10 cellular contexts compared by ENCODE assay signal in genomic region chr11:120622189-120622912, GRCh38.
DNase-seq lines count a peak whose midpoint lies in the region; ATAC-seq and TF ChIP-seq lines count a peak whose summit lies in the region.
"Had no signal": no experiment of that assay in that cellular context is flagged by ENCODE, and none has a peak within 500 bp of the region (broad histone marks: within the 10 kb centered on the region; RNA-seq: fewer than 3 reads in every experiment).

No MANE protein-coding gene starts in this region.

- H4K20me1 ChIP-seq in DOHH2 (ENCODE audit: control insufficient read depth, insufficient read depth, low read depth, low read length), result no peaks in the 10 kb centered on the region
- H4K20me1 ChIP-seq in OCI-LY7 (ENCODE audit: insufficient read depth, low read length), result no peaks in the 10 kb centered on the region

- CTCF ChIA-PET in OCI-LY7 (lab: Charles Lee; ENCODE audit: unreplicated experiment), result no interaction called here

- POLR2A ChIA-PET in OCI-LY7 (lab: Charles Lee), result no interaction called here

- DNase-seq in OCI-LY7 (ENCODE audit: low spot score) (peak; percentile 43), left ventricle myocardium inferior (peak; percentile 54), amygdala (lab: John Stamatoyannopoulos, UW) (no peak), NCI-H1694 (lab: John Stamatoyannopoulos, UW) (no peak), HuH-7 (ENCODE audit: low spot score) (no peak)
- DNase-seq in activated CD8-positive, alpha-beta memory T cell treated with anti-CD3 and anti-CD28 coated beads, Interleukin-2, amount 50 U/mL, for 4 hours, result no peak
- DNase-seq: activated CD4-positive, alpha-beta T cell treated with anti-CD3 and anti-CD28 coated beads for 48 hours; NCI-H2107 had no signal

- H3F3A ChIP-seq in DOHH2 (ENCODE audit: control insufficient read depth, insufficient read depth), result no peaks in the 10 kb centered on the region

- intact Hi-C loops in OCI-LY7 (cut with micrococcal nuclease; ENCODE audit: unreplicated experiment), result loop anchor here (10.0 kb wide), 1 partner anchor 288 kb away; the partner anchor contains the start of gene ARHGEF12
- intact Hi-C loops in left ventricle myocardium inferior (cut with micrococcal nuclease), result no loop called here

- H3K4me1 ChIP-seq in DOHH2 (ENCODE audit: control insufficient read depth, low read length), result no peaks in the 10 kb centered on the region
- peaks cover 6% of the 10 kb centered on the region for H3K4me1 ChIP-seq in OCI-LY7 (ENCODE audit: insufficient read depth, low read length, poor library complexity, severe bottlenecking)
- peaks cover 10% of the 10 kb centered on the region for H3K4me1 ChIP-seq in left ventricle myocardium inferior

- H3K9me3 ChIP-seq in DOHH2 (ENCODE audit: control insufficient read depth, insufficient read depth, low read length) (peaks cover 10% of the 10 kb centered on the region; the same call in 1 of the 2 replicates), OCI-LY7 (ENCODE audit: low read length) (0 out of 2 replicates have a peak, but pooled peaks cover 5% of the 10 kb centered on the region), left ventricle myocardium inferior (replicated peaks) (peaks cover 16% of the 10 kb centered on the region)

- H3K27me3 ChIP-seq in DOHH2 (ENCODE audit: control insufficient read depth, low read length) (no peaks in the 10 kb centered on the region), left ventricle myocardium inferior (ENCODE audit: low read depth) (peaks cover 14% of the 10 kb centered on the region)

- H3K4me3 ChIP-seq in DOHH2 (ENCODE audit: low read length), result no peak overlapping the region
- H3K4me3 ChIP-seq in OCI-LY7 (ENCODE audit: low read depth, low read length, poor library complexity, severe bottlenecking), result no peak overlapping the region
- no peak overlapping the region for H3K4me3 ChIP-seq in left ventricle myocardium inferior

- BruUV-seq in OCI-LY7 (replicated peaks; lab: Mats Ljungman, UMichigan), result no TSS peak

- peak; percentile 52 for ATAC-seq in GM21737 (IDR thresholded peaks at IDR 0.05; ENCODE audit: unreplicated experiment)

- no peak overlapping the region for H3K4me2 ChIP-seq in DOHH2 (ENCODE audit: low read length)
- 0 out of 2 replicates have a peak overlapping the region, but pooled peaks have one; percentile 5 for H3K4me2 ChIP-seq in OCI-LY7 (ENCODE audit: low read length)

- H3K36me3 ChIP-seq in DOHH2 (ENCODE audit: control insufficient read depth, low read length), result no peaks in the 10 kb centered on the region
- H3K36me3 ChIP-seq in OCI-LY7 (ENCODE audit: insufficient read depth, low read length), result no peaks in the 10 kb centered on the region
- no peaks in the 10 kb centered on the region for H3K36me3 ChIP-seq in left ventricle myocardium inferior

- H3K9me2 ChIP-seq in DOHH2 (replicated peaks; ENCODE audit: control insufficient read depth, low read length) (no peaks in the 10 kb centered on the region), OCI-LY7 (ENCODE audit: insufficient read depth, low read length) (no peaks in the 10 kb centered on the region)

- H3K79me2 ChIP-seq in DOHH2 (ENCODE audit: control insufficient read depth, low read length), result no peaks in the 10 kb centered on the region
- no peaks in the 10 kb centered on the region for H3K79me2 ChIP-seq in OCI-LY7 (ENCODE audit: insufficient read depth, low read depth, low read length)

- H3K27ac ChIP-seq in DOHH2 (ENCODE audit: low read depth, low read length) (no peak overlapping the region), OCI-LY7 (ENCODE audit: low read depth, low read length, poor library complexity, severe bottlenecking) (no peak overlapping the region), left ventricle myocardium inferior (replicated peaks) (peak overlapping the region; percentile 38)

- no peak overlapping the region for H2AFZ ChIP-seq in OCI-LY7 (ENCODE audit: low read length)

- TF ChIP-seq CTCF in DOHH2 (IDR thresholded peaks at IDR 0.05; ENCODE audit: low read depth, low read length, poor library complexity, severe bottlenecking) (peak; percentile 55), OCI-LY7 (conservative IDR thresholded peaks at IDR 0.05; ENCODE audit: low read length) (peak; percentile 69), left ventricle myocardium inferior (IDR thresholded peaks at IDR 0.05; ENCODE audit: borderline replicate concordance) (no peak)

Comparison
In these comparisons a context has a peak if more than half of its experiments do, and no peak if none do; other contexts are left out.
1. DNase-seq: peak in OCI-LY7 (single experiment) and left ventricle myocardium inferior (single experiment); none in amygdala (0 of 56), activated CD8-positive, alpha-beta memory T cell treated with anti-CD3 and anti-CD28 coated beads, Interleukin-2, amount 50 U/mL, for 4 hours (single experiment), NCI-H1694 (single experiment) and HuH-7 (single experiment).